In the genomic region with DNA sequence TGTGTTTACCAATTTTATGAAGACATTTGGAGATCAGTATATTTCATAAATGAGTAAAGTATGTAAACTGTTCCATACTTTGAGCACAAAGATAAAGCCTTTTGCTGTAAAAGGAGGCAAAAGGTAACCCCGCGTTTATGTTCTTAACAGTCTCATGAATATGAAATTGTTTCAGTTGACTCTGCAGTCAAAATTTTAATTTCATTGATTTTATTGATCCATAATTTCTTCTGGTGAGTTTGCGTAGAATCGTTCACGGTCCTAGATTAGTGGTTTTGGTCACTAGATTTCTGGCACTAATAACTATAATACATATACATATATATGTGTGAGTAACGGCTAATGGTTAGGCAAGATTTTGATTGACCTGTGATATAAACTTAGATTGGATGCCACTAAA, we compare ENCODE assay signal across 1 cellular context.
TF ChIP-seq lines count a peak whose summit lies in the region.

No MANE protein-coding gene starts in this region.

TF ChIP-seq in K562, 482 proteins besides CTCF, POLR2A, EP300 and RAD21 (continued from another document):
- TF ChIP-seq FOXA1 (IDR thresholded peaks at IDR 0.05; ENCODE audit: borderline replicate concordance) (no peak), NFRKB (IDR thresholded peaks at IDR 0.05; ENCODE audit: low read depth) (no peak), ARID2 (IDR thresholded peaks at IDR 0.05) (no peak), HNRNPK (IDR thresholded peaks at IDR 0.05; ENCODE audit: low read depth, low read length, poor library complexity, severe bottlenecking) (no peak)
- TF ChIP-seq, protein P1, sequence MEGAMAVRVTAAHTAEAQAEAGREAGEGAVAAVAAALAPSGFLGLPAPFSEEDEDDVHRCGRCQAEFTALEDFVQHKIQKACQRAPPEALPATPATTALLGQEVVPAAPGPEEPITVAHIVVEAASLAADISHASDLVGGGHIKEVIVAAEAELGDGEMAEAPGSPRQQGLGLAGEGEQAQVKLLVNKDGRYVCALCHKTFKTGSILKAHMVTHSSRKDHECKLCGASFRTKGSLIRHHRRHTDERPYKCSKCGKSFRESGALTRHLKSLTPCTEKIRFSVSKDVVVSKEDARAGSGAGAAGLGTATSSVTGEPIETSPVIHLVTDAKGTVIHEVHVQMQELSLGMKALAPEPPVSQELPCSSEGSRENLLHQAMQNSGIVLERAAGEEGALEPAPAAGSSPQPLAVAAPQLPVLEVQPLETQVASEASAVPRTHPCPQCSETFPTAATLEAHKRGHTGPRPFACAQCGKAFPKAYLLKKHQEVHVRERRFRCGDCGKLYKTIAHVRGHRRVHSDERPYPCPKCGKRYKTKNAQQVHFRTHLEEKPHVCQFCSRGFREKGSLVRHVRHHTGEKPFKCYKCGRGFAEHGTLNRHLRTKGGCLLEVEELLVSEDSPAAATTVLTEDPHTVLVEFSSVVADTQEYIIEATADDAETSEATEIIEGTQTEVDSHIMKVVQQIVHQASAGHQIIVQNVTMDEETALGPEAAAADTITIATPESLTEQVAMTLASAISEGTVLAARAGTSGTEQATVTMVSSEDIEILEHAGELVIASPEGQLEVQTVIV (CRISPR knock-in tag; IDR thresholded peaks at IDR 0.05; ENCODE audit: borderline replicate concordance) = no peak
TF ChIP-seq in K562: peak in this region for 0.
